Comparison of ENCODE assay signal across 1 cellular context in genomic region chr14:80455031-80455430, GRCh38.
TF ChIP-seq lines count a peak whose summit lies in the region.

No MANE protein-coding gene starts in this region.

TF ChIP-seq in H1, 55 proteins besides CTCF, POLR2A, EP300 and RAD21:
- TF ChIP-seq E2F6 (IDR thresholded peaks at IDR 0.05) (no peak), YY1 (IDR thresholded peaks at IDR 0.05; ENCODE audit: low read depth, low read length) (peak; percentile 63; the same call in 1 of the 2 replicates)
